Comparison of ENCODE assay signal across 8 cellular contexts in the genomic region with DNA sequence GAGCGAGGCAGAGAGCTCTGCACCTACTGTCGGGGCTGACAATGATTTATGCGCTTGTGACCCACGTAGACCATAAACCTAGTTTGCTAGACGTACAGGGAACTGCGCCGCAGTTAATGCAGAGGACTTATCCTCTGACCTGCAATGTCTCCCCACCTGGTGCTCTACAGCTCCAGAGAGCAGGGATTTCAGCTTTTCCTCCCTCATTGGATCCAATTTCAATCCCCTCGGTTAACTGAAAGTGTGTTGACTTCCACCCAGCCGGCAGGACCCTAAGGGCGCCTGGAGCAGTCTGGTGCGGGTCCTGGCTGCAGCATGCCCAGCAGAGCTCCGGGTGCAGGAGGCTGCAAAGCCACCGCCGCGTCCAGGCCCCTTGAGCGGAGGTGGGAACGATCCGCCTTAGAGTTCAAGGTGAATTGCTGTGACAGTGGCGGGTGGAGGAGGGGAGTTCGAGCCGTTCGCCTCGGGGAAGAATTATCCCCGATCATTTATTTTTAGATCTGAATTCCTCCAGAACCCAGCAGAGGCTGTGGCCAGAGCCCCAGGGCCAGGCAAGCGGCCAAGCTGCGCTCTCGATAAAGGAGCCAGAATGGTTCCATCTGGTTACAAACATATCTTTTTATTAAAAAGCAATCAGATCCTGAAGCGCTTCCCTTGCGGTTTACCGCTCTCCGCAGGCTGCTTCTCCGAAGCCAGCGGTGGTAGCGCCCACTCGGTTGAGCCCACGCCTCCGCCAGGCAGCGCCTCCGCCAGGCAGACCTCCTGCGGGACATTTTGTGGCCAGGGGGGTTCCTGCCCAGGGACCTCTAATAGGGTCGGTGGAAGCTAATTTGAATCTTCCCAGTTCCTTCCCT.
A peak's percentile ranks its signal among the peaks of the same experiment; 100 is the strongest.
DNase-seq lines count a peak whose midpoint lies in the region; ATAC-seq and TF ChIP-seq lines count a peak whose summit lies in the region.

No MANE protein-coding gene starts in this region.

- H3K36me3 ChIP-seq in CD4-positive, CD25-positive, alpha-beta regulatory T cell (ENCODE audit: control insufficient read depth, insufficient read depth, low read length), result no peaks in the 10 kb centered on the region
- H3K36me3 ChIP-seq in HUES6 (ENCODE audit: control insufficient read depth, insufficient read depth, low read length) (no peaks in the 10 kb centered on the region), mammary epithelial cell (ENCODE audit: insufficient read depth, low read length) (no peaks in the 10 kb centered on the region), liver (ENCODE audit: control insufficient read depth in 4 of 4, insufficient read depth in 3 of 4, low read depth in 1 of 4, low read length in 3 of 4) (no peaks in the 10 kb centered on the region)

- no peaks in the 10 kb centered on the region for H3K9me3 ChIP-seq in CD4-positive, CD25-positive, alpha-beta regulatory T cell (ENCODE audit: control insufficient read depth in 2 of 2, low read length in 2 of 2)
- H3K9me3 ChIP-seq in HUES6 (ENCODE audit: control insufficient read depth, insufficient read depth, low read depth, low read length), result no peaks in the 10 kb centered on the region
- no peaks in the 10 kb centered on the region for H3K9me3 ChIP-seq in mammary epithelial cell (replicated peaks; ENCODE audit: insufficient read depth, low read length)
- H3K9me3 ChIP-seq in liver (ENCODE audit: control insufficient read depth in 4 of 4, low read length in 3 of 4), result peaks cover 0 to 6% (median 0%) of the 10 kb centered on the region in 4 donors

- BruUV-seq in mammary epithelial cell (replicated peaks; lab: Mats Ljungman, UMichigan), result no TSS peak

- CTCF ChIA-PET in mammary epithelial cell (lab: Charles Lee; ENCODE audit: low non-redundant PET), result no interaction called here

- ATAC-seq in CD4-positive, CD25-positive, alpha-beta regulatory T cell (ENCODE audit: low read depth in 2 of 2), result no peak
- ATAC-seq in GM21619 (IDR thresholded peaks at IDR 0.05; ENCODE audit: unreplicated experiment) (no peak), GM19035 (IDR thresholded peaks at IDR 0.05; ENCODE audit: unreplicated experiment) (no peak)

- no peak overlapping the region for H3K27ac Mint-ChIP-seq in CD4-positive, CD25-positive, alpha-beta regulatory T cell

- H3K27ac ChIP-seq in CD4-positive, CD25-positive, alpha-beta regulatory T cell (ENCODE audit: insufficient read depth, low read length, poor library complexity, severe bottlenecking), result no peak overlapping the region
- H3K27ac ChIP-seq in HUES6 (ENCODE audit: low read depth, low read length) (peak overlapping the region; percentile 12; the same call in 1 of the 2 replicates), mammary epithelial cell (ENCODE audit: insufficient read depth, low read depth, low read length) (no peak overlapping the region), liver (ENCODE audit: low read depth in 1 of 2, low read length in 2 of 2) (peak overlapping the region in 1 of 2 donors; percentile 71)

- 7% methylated on average over 29 of the region's 41 CpGs for WGBS in mammary epithelial cell (ENCODE audit: low coverage, missing lambda C conversion rate)
- 5% methylated on average over 41 of the region's 41 CpGs for WGBS in liver

- peak overlapping the region; percentile 18 for H3K4me3 ChIP-seq in CD4-positive, CD25-positive, alpha-beta regulatory T cell (ENCODE audit: low read depth, low read length)
- peak overlapping the region; percentile 52 for H3K4me3 ChIP-seq in HUES6 (ENCODE audit: low read depth, low read length)
- peak overlapping the region; percentile 7 to 9 (median 8) for H3K4me3 ChIP-seq in mammary epithelial cell (replicated peaks in 1 of 3; ENCODE audit: insufficient read depth in 1 of 3, low read depth in 2 of 3, low read length in 3 of 3)
- H3K4me3 ChIP-seq in liver (ENCODE audit: low read depth in 1 of 3, low read length in 3 of 3), result peak overlapping the region in 2 of 3 donors; percentile 17 to 42

- no peaks in the 10 kb centered on the region for H3K79me2 ChIP-seq in mammary epithelial cell (ENCODE audit: insufficient read depth, low read length)

- TF ChIP-seq RAD21 in liver (IDR thresholded peaks at IDR 0.05), result no peak

- peaks cover 0 to 8% (median 0%) of the 10 kb centered on the region in 7 donors for H3K9me3 Mint-ChIP-seq in CD4-positive, CD25-positive, alpha-beta regulatory T cell

- H2AFZ ChIP-seq in mammary epithelial cell (ENCODE audit: low read depth, low read length), result no peak overlapping the region

- dilution Hi-C loops in mammary epithelial cell (cut with HindIII; ENCODE audit: low sequenced_read_pairs), result no loop called here

- DNase-seq in CD4-positive, CD25-positive, alpha-beta regulatory T cell, result no peak
- DNase-seq in mammary epithelial cell (peak; percentile 17), SIG-M5 treated with dmso at 0.1 percent for 504 hours (lab: John Stamatoyannopoulos, UW; ENCODE audit: unreplicated experiment) (no peak), SKM-1 treated with dmso at 0.1 percent for 144 hours (lab: John Stamatoyannopoulos, UW; ENCODE audit: unreplicated experiment) (no peak)

- TF ChIP-seq CTCF in mammary epithelial cell (conservative IDR thresholded peaks at IDR 0.05 in 1 of 2, IDR thresholded peaks at IDR 0.05 in 1 of 2; ENCODE audit: extremely low read depth in 1 of 2, insufficient read depth in 1 of 2, low read depth in 1 of 2, low read length in 2 of 2) (no peak), liver (IDR thresholded peaks at IDR 0.05; ENCODE audit: low read depth, low read length, missing input control) (no peak)

- H3K4me3 Mint-ChIP-seq in CD4-positive, CD25-positive, alpha-beta regulatory T cell, result peak overlapping the region in 2 of 4 donors; percentile 44 to 46

- intact Hi-C loops in mammary epithelial cell (cut with micrococcal nuclease), result no loop called here

- peaks cover 11 to 43% (median 30%) of the 10 kb centered on the region in 4 donors for H3K4me1 Mint-ChIP-seq in CD4-positive, CD25-positive, alpha-beta regulatory T cell

- H3K36me3 Mint-ChIP-seq in CD4-positive, CD25-positive, alpha-beta regulatory T cell, result no peaks in the 10 kb centered on the region

- peaks cover 34% of the 10 kb centered on the region for H3K4me1 ChIP-seq in CD4-positive, CD25-positive, alpha-beta regulatory T cell (ENCODE audit: control insufficient read depth, insufficient read depth, low read length, poor library complexity, severe bottlenecking)
- peaks cover 34% of the 10 kb centered on the region for H3K4me1 ChIP-seq in HUES6 (ENCODE audit: control insufficient read depth, insufficient read depth, low read length)
- H3K4me1 ChIP-seq in mammary epithelial cell (ENCODE audit: insufficient read depth, low read length), result peaks cover 11% of the 10 kb centered on the region
- peaks cover 5 to 32% (median 19%) of the 10 kb centered on the region in 4 donors for H3K4me1 ChIP-seq in liver (ENCODE audit: control insufficient read depth in 4 of 4, insufficient read depth in 4 of 4, low read length in 3 of 4)

- H3K9ac ChIP-seq in HUES6 (ENCODE audit: low read length), result peak overlapping the region; percentile 40
- H3K9ac ChIP-seq in mammary epithelial cell (ENCODE audit: insufficient read depth, low read length), result no peak overlapping the region
- H3K9ac ChIP-seq in liver (ENCODE audit: low read depth in 1 of 2, low read length in 2 of 2), result no peak overlapping the region

- in situ Hi-C loops in mammary epithelial cell (cut with MboI; ENCODE audit: low sequenced_read_pairs in 2 of 2), result loop anchor here in 1 of 2 donors (10.0 kb wide), 1 partner anchor 107 kb away; no protein-coding TSS in a partner anchor

- H3K27me3 Mint-ChIP-seq in CD4-positive, CD25-positive, alpha-beta regulatory T cell, result peaks cover 94% of the 10 kb centered on the region

- peaks cover 64% of the 10 kb centered on the region for H3K27me3 ChIP-seq in CD4-positive, CD25-positive, alpha-beta regulatory T cell (ENCODE audit: control insufficient read depth, insufficient read depth, low read length)
- H3K27me3 ChIP-seq in HUES6 (ENCODE audit: control insufficient read depth, insufficient read depth, low read length) (peaks cover 94% of the 10 kb centered on the region), mammary epithelial cell (ENCODE audit: insufficient read depth, low read length) (peaks cover 42% of the 10 kb centered on the region), liver (ENCODE audit: control insufficient read depth in 4 of 4, insufficient read depth in 4 of 4, low read length in 3 of 4) (peaks cover 0 to 40% (median 23%) of the 10 kb centered on the region in 4 donors)

- no peaks in the 10 kb centered on the region for H4K20me1 ChIP-seq in mammary epithelial cell (ENCODE audit: insufficient read depth, low read length)

- peak overlapping the region; percentile 71 for H3K4me2 ChIP-seq in mammary epithelial cell (ENCODE audit: insufficient read depth, low read depth, low read length)

TF ChIP-seq in liver, 16 proteins besides CTCF, POLR2A, EP300 and RAD21 (continues in another document):
- TF ChIP-seq, protein P1, sequence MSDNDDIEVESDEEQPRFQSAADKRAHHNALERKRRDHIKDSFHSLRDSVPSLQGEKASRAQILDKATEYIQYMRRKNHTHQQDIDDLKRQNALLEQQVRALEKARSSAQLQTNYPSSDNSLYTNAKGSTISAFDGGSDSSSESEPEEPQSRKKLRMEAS (IDR thresholded peaks at IDR 0.05), result no peak
- TF ChIP-seq, protein P2, sequence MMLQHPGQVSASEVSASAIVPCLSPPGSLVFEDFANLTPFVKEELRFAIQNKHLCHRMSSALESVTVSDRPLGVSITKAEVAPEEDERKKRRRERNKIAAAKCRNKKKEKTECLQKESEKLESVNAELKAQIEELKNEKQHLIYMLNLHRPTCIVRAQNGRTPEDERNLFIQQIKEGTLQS (IDR thresholded peaks at IDR 0.05), result no peak
- no peak for TF ChIP-seq NR2F2 (IDR thresholded peaks at IDR 0.05)
- TF ChIP-seq, protein P3, sequence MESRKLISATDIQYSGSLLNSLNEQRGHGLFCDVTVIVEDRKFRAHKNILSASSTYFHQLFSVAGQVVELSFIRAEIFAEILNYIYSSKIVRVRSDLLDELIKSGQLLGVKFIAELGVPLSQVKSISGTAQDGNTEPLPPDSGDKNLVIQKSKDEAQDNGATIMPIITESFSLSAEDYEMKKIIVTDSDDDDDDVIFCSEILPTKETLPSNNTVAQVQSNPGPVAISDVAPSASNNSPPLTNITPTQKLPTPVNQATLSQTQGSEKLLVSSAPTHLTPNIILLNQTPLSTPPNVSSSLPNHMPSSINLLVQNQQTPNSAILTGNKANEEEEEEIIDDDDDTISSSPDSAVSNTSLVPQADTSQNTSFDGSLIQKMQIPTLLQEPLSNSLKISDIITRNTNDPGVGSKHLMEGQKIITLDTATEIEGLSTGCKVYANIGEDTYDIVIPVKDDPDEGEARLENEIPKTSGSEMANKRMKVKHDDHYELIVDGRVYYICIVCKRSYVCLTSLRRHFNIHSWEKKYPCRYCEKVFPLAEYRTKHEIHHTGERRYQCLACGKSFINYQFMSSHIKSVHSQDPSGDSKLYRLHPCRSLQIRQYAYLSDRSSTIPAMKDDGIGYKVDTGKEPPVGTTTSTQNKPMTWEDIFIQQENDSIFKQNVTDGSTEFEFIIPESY (IDR thresholded peaks at IDR 0.05), result no peak
